22 cellular contexts compared by ENCODE assay signal in genomic region chr13:98657506-98658085, GRCh38.
DNase-seq lines count a peak whose midpoint lies in the region; ATAC-seq and TF ChIP-seq lines count a peak whose summit lies in the region.
"Had no signal": no experiment of that assay in that cellular context is flagged by ENCODE, and none has a peak within 500 bp of the region (broad histone marks: within the 10 kb centered on the region; RNA-seq: fewer than 3 reads in every experiment).

No MANE protein-coding gene starts in this region.

- no peak overlapping the region for H3K23ac ChIP-seq in mesenchymal stem cell (ENCODE audit: low read length in 2 of 2)

- no peak overlapping the region for H3K14ac ChIP-seq in mesenchymal stem cell (ENCODE audit: low read length in 2 of 2)

- TF ChIP-seq CTCF in heart left ventricle (IDR thresholded peaks at IDR 0.05) (no peak), vagina (IDR thresholded peaks at IDR 0.05) (no peak)

- H3K79me1 ChIP-seq in mesenchymal stem cell (replicated peaks; ENCODE audit: low read length, poor library complexity, severe bottlenecking) = no peaks in the 10 kb centered on the region

- H4K91ac ChIP-seq in mesenchymal stem cell (ENCODE audit: low read length) = no peak overlapping the region

- no peak overlapping the region for H2AFZ ChIP-seq in mesenchymal stem cell (ENCODE audit: low read depth, low read length)

- H3K4ac ChIP-seq in mesenchymal stem cell (ENCODE audit: low read depth in 1 of 2, low read length in 2 of 2) = no peak overlapping the region

- TF ChIP-seq POLR2A in heart left ventricle (IDR thresholded peaks at IDR 0.05) (no peak), vagina (IDR thresholded peaks at IDR 0.05) (no peak)

- DNase-seq in heart left ventricle (no peak), left ventricle myocardium superior (no peak), adipocyte (ENCODE audit: low read depth) (peak; percentile 20), mesenchymal stem cell (no peak), vagina (ENCODE audit: extremely low spot score in 2 of 2) (no peak)
- DNase-seq: 8988T; activated CD4-positive, CD25-positive, alpha-beta regulatory T cell; activated CD8-positive, alpha-beta memory T cell treated with anti-CD3 and anti-CD28 coated beads for 24 hours; DMS53; MV-4-11; NCI-H1694 treated with DMSO at 0.1 percent for 48 hours; NCI-H345; occipital lobe; stimulated activated naive CD4-positive, alpha-beta T cell treated with Interleukin-2 at 50 U/mL for 16 hours; T1000 had no signal

- intact Hi-C loops in heart left ventricle (cut with DNase I) = loop anchor here in 5 of 10 donors (5.0 to 10.0 kb wide), 6 partner anchors 63 to 513 kb away; partner anchors contain the start of genes FARP1 (in 1 of the 5) and STK24 (in 1 of the 5)
- intact Hi-C loops in left ventricle myocardium superior (cut with micrococcal nuclease) = loop anchor here (10.0 kb wide), 1 partner anchor 213 kb away; no protein-coding TSS in a partner anchor
- intact Hi-C loops in vagina (cut with DNase I) = loop anchor here (5.0 kb wide), 1 partner anchor 215 kb away; no protein-coding TSS in a partner anchor

- no peak overlapping the region for H3K4me2 ChIP-seq in mesenchymal stem cell (ENCODE audit: low read length, poor library complexity, severe bottlenecking)

- H3K9ac ChIP-seq in adipocyte (ENCODE audit: low read length) = peak overlapping the region; percentile 44
- H3K9ac ChIP-seq in mesenchymal stem cell (ENCODE audit: low read length) = peak overlapping the region; percentile 72

- no peak overlapping the region for H2BK5ac ChIP-seq in mesenchymal stem cell (ENCODE audit: low read depth, low read length, poor library complexity, severe bottlenecking)

- WGBS in heart left ventricle, 4 donors = 72 to 89% (median 78%) methylated on average over 8 of the region's 8 CpGs
- 81% methylated on average over 7 of the region's 8 CpGs for WGBS in mesenchymal stem cell

- peaks cover 0 to 7% (median 0%) of the 10 kb centered on the region in 12 donors for H3K4me1 ChIP-seq in heart left ventricle
- H3K4me1 ChIP-seq in adipocyte (ENCODE audit: control insufficient read depth, insufficient read depth, low read length) = peaks cover 10% of the 10 kb centered on the region
- H3K4me1 ChIP-seq in mesenchymal stem cell (ENCODE audit: control insufficient read depth, insufficient read depth, low read depth, low read length) = peaks cover 1% of the 10 kb centered on the region
- peaks cover 23% of the 10 kb centered on the region for H3K4me1 ChIP-seq in vagina
- H3K4me1 ChIP-seq: right atrium auricular region had no signal

- no peak for ATAC-seq in heart left ventricle
- no peak for ATAC-seq in left ventricle myocardium superior
- ATAC-seq in GM18498 (IDR thresholded peaks at IDR 0.05; ENCODE audit: unreplicated experiment) = no peak
- no peak for ATAC-seq in HG03439 (IDR thresholded peaks at IDR 0.05; ENCODE audit: unreplicated experiment)
- ATAC-seq in HG02870 (IDR thresholded peaks at IDR 0.05; ENCODE audit: unreplicated experiment) = no peak
- ATAC-seq: K562 had no signal

- no peaks in the 10 kb centered on the region for H3K36me3 ChIP-seq in heart left ventricle
- no peaks in the 10 kb centered on the region for H3K36me3 ChIP-seq in adipocyte (ENCODE audit: control insufficient read depth, insufficient read depth, low read length, severe bottlenecking)
- no peaks in the 10 kb centered on the region for H3K36me3 ChIP-seq in mesenchymal stem cell (ENCODE audit: control insufficient read depth in 1 of 2, insufficient read depth in 2 of 2, low read depth in 1 of 2, low read length in 2 of 2)
- no peaks in the 10 kb centered on the region for H3K36me3 ChIP-seq in vagina
- H3K36me3 ChIP-seq: right atrium auricular region, transverse colon had no signal

- H4K8ac ChIP-seq in mesenchymal stem cell (ENCODE audit: low read length) = no peak overlapping the region

- H3K4me3 ChIP-seq in heart left ventricle (peak overlapping the region in 1 of 12 donors; percentile 6), adipocyte (ENCODE audit: low read length) (peak overlapping the region; percentile 73), mesenchymal stem cell (ENCODE audit: insufficient read depth in 1 of 2, low read depth in 1 of 2, low read length in 2 of 2) (peak overlapping the region in 1 of 2 experiments; percentile 59), vagina (peak overlapping the region in 1 of 2 donors; percentile 13)
- H3K4me3 ChIP-seq: K562, right atrium auricular region, SK-N-MC, transverse colon had no signal

- H3K27ac ChIP-seq in heart left ventricle (peak overlapping the region in 7 of 12 donors; percentile 5 to 70 (median 35)), mesenchymal stem cell (ENCODE audit: low read length, poor library complexity, severe bottlenecking) (no peak overlapping the region), vagina (peak overlapping the region; percentile 64)
- H3K27ac ChIP-seq: right atrium auricular region, SK-N-MC, transverse colon had no signal

- H3K27me3 ChIP-seq in heart left ventricle (no peaks in the 10 kb centered on the region), adipocyte (replicated peaks; ENCODE audit: control insufficient read depth, insufficient read depth, low read length) (no peaks in the 10 kb centered on the region), mesenchymal stem cell (ENCODE audit: control insufficient read depth in 1 of 2, insufficient read depth in 1 of 2, low read length in 2 of 2) (peaks cover 4 to 7% of the 10 kb centered on the region in 2 experiments), vagina (no peaks in the 10 kb centered on the region)
- H3K27me3 ChIP-seq: right atrium auricular region, transverse colon had no signal

- no peak overlapping the region for H2BK120ac ChIP-seq in mesenchymal stem cell (ENCODE audit: low read depth, low read length)

- no peak overlapping the region for H2BK15ac ChIP-seq in mesenchymal stem cell (ENCODE audit: low read depth, poor library complexity, severe bottlenecking)

- H3K18ac ChIP-seq in mesenchymal stem cell (ENCODE audit: low read depth in 1 of 2, low read length in 2 of 2) = no peak overlapping the region

- H3K9me3 ChIP-seq in heart left ventricle = no peaks in the 10 kb centered on the region
- H3K9me3 ChIP-seq in adipocyte (ENCODE audit: control insufficient read depth, low read length) = no peaks in the 10 kb centered on the region
- no peaks in the 10 kb centered on the region for H3K9me3 ChIP-seq in mesenchymal stem cell (ENCODE audit: control insufficient read depth, low read length)
- no peaks in the 10 kb centered on the region for H3K9me3 ChIP-seq in vagina
- H3K9me3 ChIP-seq: right atrium auricular region, transverse colon had no signal

- no peak overlapping the region for H2AK5ac ChIP-seq in mesenchymal stem cell (ENCODE audit: low read length, severe bottlenecking)

- H2BK12ac ChIP-seq in mesenchymal stem cell (ENCODE audit: low read length in 2 of 2) = no peak overlapping the region
